Comparison of ENCODE assay signal across 9 cellular contexts in genomic region chr11:27470166-27470565, GRCh38. TPM values are rescaled to one million over a fixed set of nuclear protein-coding genes. Genes with fewer than 3 reads are reported as not detected.
DNase-seq lines count a peak whose midpoint lies in the region; ATAC-seq and TF ChIP-seq lines count a peak whose summit lies in the region.
"Had no signal": no experiment of that assay in that cellular context is flagged by ENCODE, and none has a peak within 500 bp of the region (broad histone marks: within the 10 kb centered on the region; RNA-seq: fewer than 3 reads in every experiment).

No MANE protein-coding gene starts in this region.

- no peak overlapping the region for H2AK5ac ChIP-seq in H9 (ENCODE audit: insufficient read length, low read length)

- no peak overlapping the region for H2BK5ac ChIP-seq in H9 (ENCODE audit: insufficient read length, low read length)

- no peak overlapping the region for H2BK15ac ChIP-seq in H9 (ENCODE audit: low read depth, low read length)

- H3K4me1 ChIP-seq in H9 (ENCODE audit: insufficient read depth, low read length) (peaks cover 5% of the 10 kb centered on the region; the same call in 1 of the 2 replicates), ascending aorta (peaks cover 0 to 17% of the 10 kb centered on the region in 2 donors), iPS-15b (ENCODE audit: control insufficient read depth, insufficient read depth, low read length) (peaks cover 14% of the 10 kb centered on the region), rectal smooth muscle tissue (ENCODE audit: control insufficient read depth, insufficient read depth, low read length) (peaks cover 21% of the 10 kb centered on the region)

- peaks cover 15 to 44% (median 27%) of the 10 kb centered on the region in 3 experiments for H3K36me3 Mint-ChIP-seq in H9 (ENCODE audit: insufficient read depth in 1 of 3, low read depth in 3 of 3)

- no peak overlapping the region for H3K27ac ChIP-seq in H9 (ENCODE audit: insufficient read length, low read depth, low read length)
- H3K27ac ChIP-seq in ascending aorta: no peak overlapping the region
- no peak overlapping the region for H3K27ac ChIP-seq in rectal smooth muscle tissue (ENCODE audit: low read depth, low read length)

- H3K27me3 Mint-ChIP-seq in H9 (ENCODE audit: low read depth): no peaks in the 10 kb centered on the region; the same call in 1 of the 2 replicates

- no peak overlapping the region for H3K4ac ChIP-seq in H9 (ENCODE audit: low read depth, low read length)

- H3K9me3 ChIP-seq in H9 (ENCODE audit: control insufficient read depth, low read depth, low read length) (no peaks in the 10 kb centered on the region), ascending aorta (no peaks in the 10 kb centered on the region), iPS-15b (ENCODE audit: control insufficient read depth, insufficient read depth, low read length) (no peaks in the 10 kb centered on the region)

- no peak overlapping the region for H3K14ac ChIP-seq in H9 (ENCODE audit: insufficient read depth, low read length)

- H3K79me2 ChIP-seq in H9 (ENCODE audit: insufficient read depth, low read length): peaks cover 44% of the 10 kb centered on the region; the same call in 1 of the 2 replicates

- no peak overlapping the region for H4K91ac ChIP-seq in H9 (ENCODE audit: insufficient read length, low read depth, low read length)

- H3K4me1 Mint-ChIP-seq in H9: peaks cover 49 to 54% of the 10 kb centered on the region in 2 experiments

- H3K23me2 ChIP-seq in H9 (ENCODE audit: insufficient read length, low read depth, low read length, poor library complexity, severe bottlenecking): peaks cover 19% of the 10 kb centered on the region

- H3K9me3 Mint-ChIP-seq in H9: peaks cover 3 to 7% of the 10 kb centered on the region in 2 experiments; a peak in 3 of 5 replicates

- H3K4me3 Mint-ChIP-seq in H9: peak overlapping the region; percentile 80 to 90

- no peak overlapping the region for H3K56ac ChIP-seq in H9 (ENCODE audit: insufficient read length, low read depth, low read length)

- no peak for TF ChIP-seq CTCF in H9 (conservative IDR thresholded peaks at IDR 0.05)
- no peak for TF ChIP-seq CTCF in ascending aorta (IDR thresholded peaks at IDR 0.05)

- WGBS in H9 (ENCODE audit: extremely low coverage, insufficient read length, low lambda C conversion rate): no CpG with 5 or more reads among the region's 3 CpGs

- intact Hi-C loops in ascending aorta (cut with DNase I): loop anchor here (5.0 to 10.0 kb wide), 3 partner anchors 63 to 625 kb away; partner anchors contain the start of gene CCDC34

- ATAC-seq in HG03159 (IDR thresholded peaks at IDR 0.05; ENCODE audit: unreplicated experiment) (no peak), HG02973 (IDR thresholded peaks at IDR 0.05; ENCODE audit: unreplicated experiment) (no peak)

- H3K27me3 ChIP-seq in H9 (ENCODE audit: insufficient read depth, low read length) (no peaks in the 10 kb centered on the region), ascending aorta (no peaks in the 10 kb centered on the region), iPS-15b (ENCODE audit: control insufficient read depth, insufficient read depth, low read length) (no peaks in the 10 kb centered on the region), rectal smooth muscle tissue (ENCODE audit: control insufficient read depth, insufficient read depth, low read length) (no peaks in the 10 kb centered on the region)

- H3T11ph ChIP-seq in H9 (ENCODE audit: low read length): no peak overlapping the region

- H3K4me2 ChIP-seq in H9 (ENCODE audit: insufficient read depth, insufficient read length, low read length): peak overlapping the region; percentile 99

- DNase-seq in H9: no peak
- no peak for DNase-seq in ascending aorta (ENCODE audit: low spot score in 2 of 2)
- DNase-seq in activated CD8-positive, alpha-beta memory T cell treated with anti-CD3 and anti-CD28 coated beads for 24 hours: no peak
- DNase-seq in NCI-H1694 (lab: John Stamatoyannopoulos, UW): no peak
- DNase-seq: NCI-H774 had no signal

- no peak overlapping the region for H3K9ac ChIP-seq in H9 (ENCODE audit: extremely low read depth, insufficient read length, low read length)
- peak overlapping the region; percentile 0 for H3K9ac ChIP-seq in iPS-15b (ENCODE audit: low read depth, low read length)
- no peak overlapping the region for H3K9ac ChIP-seq in rectal smooth muscle tissue (ENCODE audit: low read length)

- no peak overlapping the region for H4K5ac ChIP-seq in H9 (ENCODE audit: insufficient read length, low read depth, low read length)

- H3K79me1 ChIP-seq in H9 (ENCODE audit: insufficient read depth, low read depth, low read length, poor library complexity, severe bottlenecking): peaks cover 3% of the 10 kb centered on the region

- H4K8ac ChIP-seq in H9 (replicated peaks; ENCODE audit: insufficient read length, low read depth, low read length): no peak overlapping the region

- no peak overlapping the region for H2BK120ac ChIP-seq in H9 (ENCODE audit: low read depth, low read length, poor library complexity, severe bottlenecking)

- no peak overlapping the region for H3K27ac Mint-ChIP-seq in H9

- no peaks in the 10 kb centered on the region for H4K20me1 ChIP-seq in H9 (ENCODE audit: control insufficient read depth, insufficient read depth, insufficient read length)

- H2BK20ac ChIP-seq in H9 (ENCODE audit: low read depth, low read length, poor library complexity, severe bottlenecking): no peak overlapping the region

- H2AFZ ChIP-seq in H9 (ENCODE audit: low read length): no peak overlapping the region

- H3K23ac ChIP-seq in H9 (ENCODE audit: insufficient read length, low read depth, low read length): no peak overlapping the region

- no peaks in the 10 kb centered on the region for H3K36me3 ChIP-seq in ascending aorta
- H3K36me3 ChIP-seq in iPS-15b (ENCODE audit: control insufficient read depth, insufficient read depth, low read length): no peaks in the 10 kb centered on the region
- H3K36me3 ChIP-seq in rectal smooth muscle tissue (ENCODE audit: control insufficient read depth, insufficient read depth, low read length): no peaks in the 10 kb centered on the region

- no peak overlapping the region for H3K18ac ChIP-seq in H9 (ENCODE audit: insufficient read length, low read depth, low read length)

- no peak overlapping the region for H2BK12ac ChIP-seq in H9 (ENCODE audit: insufficient read length, low read depth, low read length)

- H3K4me3 ChIP-seq in ascending aorta (peak overlapping the region; percentile 98 to 99), iPS-15b (ENCODE audit: low read depth, low read length) (peak overlapping the region; percentile 94), rectal smooth muscle tissue (ENCODE audit: low read length) (peak overlapping the region; percentile 93)

RNA-seq across cellular contexts. Expression of gene LGR4, which starts 2.4 kb away (rescaled TPM):
- total RNA-seq in H9 (2021) (97.1 and 99.2 TPM in 2 replicates), ascending aorta (46.8 TPM)

RNA-seq across cellular contexts. Expression of gene LIN7C, which starts 36.4 kb away (rescaled TPM):
- total RNA-seq in H9 (2021) (40.0 and 41.3 TPM in 2 replicates), ascending aorta (15.1 TPM)
